11 cellular contexts compared by ENCODE assay signal in the genomic region with DNA sequence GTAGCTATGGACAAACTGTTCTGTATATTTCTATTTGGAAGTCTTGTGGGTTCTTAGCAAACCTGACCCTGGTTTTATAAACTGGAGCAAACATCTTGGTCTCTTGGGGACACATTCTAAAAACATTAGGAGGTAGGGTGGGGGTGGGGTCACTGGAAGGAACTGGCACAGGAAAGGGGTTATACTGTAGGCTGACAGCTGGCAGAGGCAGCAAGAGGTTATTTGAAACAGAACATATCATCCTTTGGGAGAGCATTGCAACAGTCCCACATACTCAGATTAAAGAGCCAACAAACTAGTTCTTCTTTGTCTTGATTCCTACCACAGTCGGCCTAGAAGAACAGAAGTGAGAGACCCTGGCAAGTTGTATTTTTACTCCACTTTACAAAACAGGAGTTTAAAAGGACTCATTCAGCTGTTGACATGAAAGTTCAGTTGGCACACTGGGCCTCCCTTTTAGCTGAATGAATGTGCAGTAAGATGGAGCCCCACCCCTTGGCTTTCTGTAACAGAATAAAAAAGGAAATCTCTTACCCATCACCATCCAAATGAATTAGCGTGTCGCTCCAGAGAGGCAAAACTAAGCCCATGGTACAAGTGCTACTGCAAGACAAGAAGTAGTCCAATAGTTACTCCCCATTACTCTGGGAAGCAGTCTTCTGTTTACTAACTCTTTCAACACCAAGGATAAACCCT. TPM values are rescaled to one million over a fixed set of nuclear protein-coding genes. Genes with fewer than 3 reads are reported as not detected.
DNase-seq lines count a peak whose midpoint lies in the region; ATAC-seq and TF ChIP-seq lines count a peak whose summit lies in the region.
"Had no signal": no experiment of that assay in that cellular context is flagged by ENCODE, and none has a peak within 500 bp of the region (broad histone marks: within the 10 kb centered on the region; RNA-seq: fewer than 3 reads in every experiment).

No MANE protein-coding gene starts in this region.

- peaks cover 1% of the 10 kb centered on the region for H3K79me1 ChIP-seq in mesenchymal stem cell (replicated peaks; ENCODE audit: low read length, poor library complexity, severe bottlenecking)

- H3K14ac ChIP-seq in mesenchymal stem cell (ENCODE audit: low read length in 2 of 2), result no peak overlapping the region

- peak overlapping the region; percentile 62 for H3K9ac ChIP-seq in mesenchymal stem cell (ENCODE audit: low read length)

- no peak overlapping the region for H4K91ac ChIP-seq in mesenchymal stem cell (ENCODE audit: low read length)

- H3K4me1 Mint-ChIP-seq in activated T-cell treated with anti-CD3 and anti-CD28 coated beads, Interleukin-2, amount 50 U/mL, for 72 hours (ENCODE audit: low read depth), result peaks cover 39% of the 10 kb centered on the region

- no peak overlapping the region for H3K4me2 ChIP-seq in mesenchymal stem cell (ENCODE audit: low read length, poor library complexity, severe bottlenecking)

- no peak overlapping the region for H2BK120ac ChIP-seq in mesenchymal stem cell (ENCODE audit: low read depth, low read length)

- H3K27ac Mint-ChIP-seq in activated T-cell treated with anti-CD3 and anti-CD28 coated beads, Interleukin-2, amount 50 U/mL, for 72 hours, result peak overlapping the region; percentile 21
- H3K27ac Mint-ChIP-seq: T-helper 1 cell treated with Interleukin-12 subunit alpha and Interleukin-12 subunit beta and Interleukin-4 antibody, amounts not matched to agents 30 μg/mL and 1 μg/mL, for 36 hours had no signal

- H3K4me3 ChIP-seq in cardiac fibroblast (replicated peaks in 1 of 2; ENCODE audit: low read depth in 2 of 2, low read length in 2 of 2) (no peak overlapping the region), mesenchymal stem cell (ENCODE audit: insufficient read depth in 1 of 2, low read depth in 1 of 2, low read length in 2 of 2) (peak overlapping the region in 1 of 2 experiments; percentile 54), thymus (ENCODE audit: low read length) (no peak overlapping the region)

- no peak overlapping the region for H2BK12ac ChIP-seq in mesenchymal stem cell (ENCODE audit: low read length in 2 of 2)

- H3K27me3 Mint-ChIP-seq in activated T-cell treated with anti-CD3 and anti-CD28 coated beads, Interleukin-2, amount 50 U/mL, for 72 hours (ENCODE audit: low read depth), result no peaks in the 10 kb centered on the region
- H3K27me3 Mint-ChIP-seq: IgD-negative memory B cell had no signal

- H3K23ac ChIP-seq in mesenchymal stem cell (ENCODE audit: low read length in 2 of 2), result no peak overlapping the region

- H3K27me3 ChIP-seq in mesenchymal stem cell (ENCODE audit: control insufficient read depth in 1 of 2, insufficient read depth in 1 of 2, low read length in 2 of 2), result no peaks in the 10 kb centered on the region
- no peaks in the 10 kb centered on the region for H3K27me3 ChIP-seq in thymus (ENCODE audit: control insufficient read depth, insufficient read depth)

- H3K4ac ChIP-seq in mesenchymal stem cell (ENCODE audit: low read depth in 1 of 2, low read length in 2 of 2), result no peak overlapping the region

- no peaks in the 10 kb centered on the region for H3K9me3 Mint-ChIP-seq in activated T-cell treated with anti-CD3 and anti-CD28 coated beads, Interleukin-2, amount 50 U/mL, for 72 hours
- H3K9me3 Mint-ChIP-seq: IgD-negative memory B cell; T-helper 1 cell treated with Interleukin-12 subunit alpha and Interleukin-12 subunit beta and Interleukin-4 antibody, amounts not matched to agents 30 μg/mL and 1 μg/mL, for 36 hours had no signal

- 94% methylated on average over 3 of the region's 3 CpGs for WGBS in mesenchymal stem cell
- WGBS in thymus, result 46% methylated on average over 3 of the region's 3 CpGs

- no peak overlapping the region for H3K18ac ChIP-seq in mesenchymal stem cell (ENCODE audit: low read depth in 1 of 2, low read length in 2 of 2)

- H3K36me3 Mint-ChIP-seq in activated T-cell treated with anti-CD3 and anti-CD28 coated beads, Interleukin-2, amount 50 U/mL, for 72 hours (ENCODE audit: insufficient read depth in 2 of 2), result peaks cover 4 to 13% of the 10 kb centered on the region in 2 donors

- no peak overlapping the region for H2AFZ ChIP-seq in mesenchymal stem cell (ENCODE audit: low read depth, low read length)

- H3K27ac ChIP-seq in mesenchymal stem cell (ENCODE audit: low read length, poor library complexity, severe bottlenecking) (no peak overlapping the region), thymus (ENCODE audit: low read depth) (peak overlapping the region; percentile 81)

- H2AK5ac ChIP-seq in mesenchymal stem cell (ENCODE audit: low read length, severe bottlenecking), result no peak overlapping the region

- H4K8ac ChIP-seq in mesenchymal stem cell (ENCODE audit: low read length), result no peak overlapping the region

- ATAC-seq in activated T-cell treated with anti-CD3 and anti-CD28 coated beads, Interleukin-2, amount 50 U/mL, for 72 hours (replicated peaks in 1 of 2), result peak; percentile 39 to 53
- no peak for ATAC-seq in HG03571 (IDR thresholded peaks at IDR 0.05; ENCODE audit: unreplicated experiment)
- ATAC-seq in HG03097 (IDR thresholded peaks at IDR 0.05; ENCODE audit: low FRiP score, unreplicated experiment), result no peak

- H3K9me3 ChIP-seq in mesenchymal stem cell (ENCODE audit: control insufficient read depth, low read length) (no peaks in the 10 kb centered on the region), thymus (ENCODE audit: control insufficient read depth) (no peaks in the 10 kb centered on the region)

- no peak for TF ChIP-seq CTCF in cardiac fibroblast (IDR thresholded peaks at IDR 0.05; ENCODE audit: low read depth, low read length)

- peaks cover 6% of the 10 kb centered on the region for H3K4me1 ChIP-seq in mesenchymal stem cell (ENCODE audit: control insufficient read depth, insufficient read depth, low read depth, low read length)
- H3K4me1 ChIP-seq in thymus (ENCODE audit: control insufficient read depth, insufficient read depth, low read length), result peaks cover 26% of the 10 kb centered on the region

- no peak overlapping the region for H2BK5ac ChIP-seq in mesenchymal stem cell (ENCODE audit: low read depth, low read length, poor library complexity, severe bottlenecking)

- no peak overlapping the region for H2BK15ac ChIP-seq in mesenchymal stem cell (ENCODE audit: low read depth, poor library complexity, severe bottlenecking)

- peak in 1 of 2 donors; percentile 5 for DNase-seq in activated T-cell treated with anti-CD3 and anti-CD28 coated beads, Interleukin-2, amount 50 U/mL, for 72 hours
- no peak for DNase-seq in activated T-cell treated with anti-CD3 and anti-CD28 coated beads, Interleukin-2, amount 50 U/mL, for 48 hours
- DNase-seq in cardiac fibroblast (ENCODE audit: low read depth in 2 of 2) (peak; percentile 68 to 91), mesenchymal stem cell (peak; percentile 24), NCI-H524 treated with DMSO at 0.1 percent for 48 hours (lab: John Stamatoyannopoulos, UW) (no peak)
- DNase-seq: NCI-H774 had no signal

- H3K36me3 ChIP-seq in mesenchymal stem cell (ENCODE audit: control insufficient read depth in 1 of 2, insufficient read depth in 2 of 2, low read depth in 1 of 2, low read length in 2 of 2) (peaks cover 3 to 7% of the 10 kb centered on the region in 2 experiments), thymus (ENCODE audit: control insufficient read depth, insufficient read depth) (peaks cover 9% of the 10 kb centered on the region)

- H3K4me3 Mint-ChIP-seq in activated T-cell treated with anti-CD3 and anti-CD28 coated beads, Interleukin-2, amount 50 U/mL, for 72 hours, result no peak overlapping the region
- H3K4me3 Mint-ChIP-seq: IgD-negative memory B cell; T-helper 1 cell treated with Interleukin-12 subunit alpha and Interleukin-12 subunit beta and Interleukin-4 antibody, amounts not matched to agents 30 μg/mL and 1 μg/mL, for 36 hours had no signal

RNA-seq across cellular contexts. Expression of a gene that starts 54.6 kb away (rescaled TPM):
- total RNA-seq in activated T-cell treated with anti-CD3 and anti-CD28 coated beads, Interleukin-2, amount 50 U/mL, for 72 hours, result 10 to 100 TPM; 10.4 to 13.9 TPM
- 2.9 TPM for polyA plus RNA-seq in mesenchymal stem cell (2013, experiment 1 of 2)
- polyA plus RNA-seq in mesenchymal stem cell (2013, experiment 2 of 2), result 2.5 TPM
- polyA plus RNA-seq in thymus, result 17.0 TPM
- polyA plus RNA-seq: IgD-negative memory B cell had no signal

Comparison
In these comparisons a context has a peak if more than half of its experiments do, and no peak if none do; other contexts are left out.
1. ATAC-seq: peak in activated T-cell treated with anti-CD3 and anti-CD28 coated beads, Interleukin-2, amount 50 U/mL, for 72 hours (2 of 2); none in HG03571 (single experiment) and HG03097 (single experiment).
2. DNase-seq: peak in cardiac fibroblast (2 of 2) and mesenchymal stem cell (single experiment); none in activated T-cell treated with anti-CD3 and anti-CD28 coated beads, Interleukin-2, amount 50 U/mL, for 48 hours (0 of 2) and NCI-H524 treated with DMSO at 0.1 percent for 48 hours (single experiment).